In genomic region chr3:99084156-99084555, GRCh38 we compare ENCODE assay signal across 20 cellular contexts.
"Had no signal": no experiment of that assay in that cellular context is flagged by ENCODE, and none has a peak within 500 bp of the region (broad histone marks: within the 10 kb centered on the region; RNA-seq: fewer than 3 reads in every experiment).

No MANE protein-coding gene starts in this region.

- DNase-seq: activated CD4-positive, alpha-beta T cell treated with anti-CD3 and anti-CD28 coated beads for 4 hours; activated CD8-positive, alpha-beta memory T cell treated with anti-CD3 and anti-CD28 coated beads, Interleukin-2, amount 50 U/mL, for 48 hours; activated CD8-positive, alpha-beta T cell treated with anti-CD3 and anti-CD28 coated beads for 36 hours; activated naive CD4-positive, alpha-beta T cell treated with anti-CD3 and anti-CD28 coated beads, Interleukin-2, amount 50 U/mL, for 16 hours; activated T-cell treated with anti-CD3 and anti-CD28 coated beads, Interleukin-2, amount 50 U/mL, for 1 hour; amniotic stem cell; body of pancreas; NCI-H1092; NCI-H1417; NCI-H1930; NCI-H2171; NCI-H2227 treated with DMSO at 0.1 percent for 48 hours; NCI-H510A; NCI-H526 treated with DMSO at 0.1 percent for 48 hours; NK-92 treated with Interleukin-12 subunit alpha and Interleukin-12 subunit beta, amount 100 ng/mL, for 24 hours; OCI-M1; Peyer's patch; SHP77 treated with DMSO at 0.1 percent for 48 hours had no signal

- H3K4me3 ChIP-seq: ascending aorta, body of pancreas, Peyer's patch had no signal

- H3K27ac ChIP-seq: ascending aorta, body of pancreas, Peyer's patch had no signal

- ATAC-seq: activated CD4-positive, CD25-positive, alpha-beta regulatory T cell treated with anti-CD3 and anti-CD28 coated beads, Interleukin-2, amount 50 U/mL, for 24 hours; activated CD8-positive, alpha-beta T cell treated with anti-CD3 and anti-CD28 coated beads for 36 hours; body of pancreas had no signal
